ENCODE assay signal across 1 cellular context in the genomic region with DNA sequence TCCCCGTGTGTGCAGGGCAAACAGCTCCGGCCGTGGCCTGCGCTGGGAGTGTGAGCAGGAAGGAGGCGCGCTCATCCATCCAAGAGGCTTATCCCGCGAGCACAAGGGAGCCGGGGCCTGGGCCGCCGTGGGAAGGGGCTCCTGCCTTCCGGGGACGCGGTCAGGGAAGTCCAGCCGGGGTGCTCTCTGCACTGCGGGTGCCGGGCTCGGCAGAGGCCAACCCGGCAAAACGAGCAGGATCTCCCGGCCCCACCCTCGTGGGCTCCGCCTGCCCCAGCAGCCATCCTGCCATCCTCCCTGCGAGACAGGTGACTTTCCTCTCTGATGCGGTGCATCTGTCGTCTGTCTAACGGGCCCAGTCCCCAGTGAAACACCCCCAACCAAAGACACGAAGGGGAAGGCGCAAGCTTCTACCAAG.
TF ChIP-seq lines count a peak whose summit lies in the region.

No MANE protein-coding gene starts in this region.

TF ChIP-seq in WTC11, 78 proteins besides CTCF, POLR2A, EP300 and RAD21 (continued from another document):
- TF ChIP-seq, protein P1, sequence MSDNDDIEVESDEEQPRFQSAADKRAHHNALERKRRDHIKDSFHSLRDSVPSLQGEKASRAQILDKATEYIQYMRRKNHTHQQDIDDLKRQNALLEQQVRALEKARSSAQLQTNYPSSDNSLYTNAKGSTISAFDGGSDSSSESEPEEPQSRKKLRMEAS (CRISPR knock-in tag; IDR thresholded peaks at IDR 0.05): no peak
- TF ChIP-seq ZNF138 (CRISPR knock-in tag; conservative IDR thresholded peaks at IDR 0.05): no peak
- no peak for TF ChIP-seq ETV6 (CRISPR knock-in tag; IDR thresholded peaks at IDR 0.05)
- TF ChIP-seq RELA (CRISPR knock-in tag; IDR thresholded peaks at IDR 0.05; ENCODE audit: borderline replicate concordance): no peak
- TF ChIP-seq TP53 (CRISPR knock-in tag; IDR thresholded peaks at IDR 0.05): no peak
- no peak for TF ChIP-seq KAT7 (CRISPR knock-in tag; IDR thresholded peaks at IDR 0.05; ENCODE audit: borderline replicate concordance)
- TF ChIP-seq, protein P2, sequence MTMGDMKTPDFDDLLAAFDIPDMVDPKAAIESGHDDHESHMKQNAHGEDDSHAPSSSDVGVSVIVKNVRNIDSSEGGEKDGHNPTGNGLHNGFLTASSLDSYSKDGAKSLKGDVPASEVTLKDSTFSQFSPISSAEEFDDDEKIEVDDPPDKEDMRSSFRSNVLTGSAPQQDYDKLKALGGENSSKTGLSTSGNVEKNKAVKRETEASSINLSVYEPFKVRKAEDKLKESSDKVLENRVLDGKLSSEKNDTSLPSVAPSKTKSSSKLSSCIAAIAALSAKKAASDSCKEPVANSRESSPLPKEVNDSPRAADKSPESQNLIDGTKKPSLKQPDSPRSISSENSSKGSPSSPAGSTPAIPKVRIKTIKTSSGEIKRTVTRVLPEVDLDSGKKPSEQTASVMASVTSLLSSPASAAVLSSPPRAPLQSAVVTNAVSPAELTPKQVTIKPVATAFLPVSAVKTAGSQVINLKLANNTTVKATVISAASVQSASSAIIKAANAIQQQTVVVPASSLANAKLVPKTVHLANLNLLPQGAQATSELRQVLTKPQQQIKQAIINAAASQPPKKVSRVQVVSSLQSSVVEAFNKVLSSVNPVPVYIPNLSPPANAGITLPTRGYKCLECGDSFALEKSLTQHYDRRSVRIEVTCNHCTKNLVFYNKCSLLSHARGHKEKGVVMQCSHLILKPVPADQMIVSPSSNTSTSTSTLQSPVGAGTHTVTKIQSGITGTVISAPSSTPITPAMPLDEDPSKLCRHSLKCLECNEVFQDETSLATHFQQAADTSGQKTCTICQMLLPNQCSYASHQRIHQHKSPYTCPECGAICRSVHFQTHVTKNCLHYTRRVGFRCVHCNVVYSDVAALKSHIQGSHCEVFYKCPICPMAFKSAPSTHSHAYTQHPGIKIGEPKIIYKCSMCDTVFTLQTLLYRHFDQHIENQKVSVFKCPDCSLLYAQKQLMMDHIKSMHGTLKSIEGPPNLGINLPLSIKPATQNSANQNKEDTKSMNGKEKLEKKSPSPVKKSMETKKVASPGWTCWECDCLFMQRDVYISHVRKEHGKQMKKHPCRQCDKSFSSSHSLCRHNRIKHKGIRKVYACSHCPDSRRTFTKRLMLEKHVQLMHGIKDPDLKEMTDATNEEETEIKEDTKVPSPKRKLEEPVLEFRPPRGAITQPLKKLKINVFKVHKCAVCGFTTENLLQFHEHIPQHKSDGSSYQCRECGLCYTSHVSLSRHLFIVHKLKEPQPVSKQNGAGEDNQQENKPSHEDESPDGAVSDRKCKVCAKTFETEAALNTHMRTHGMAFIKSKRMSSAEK (CRISPR knock-in tag; IDR thresholded peaks at IDR 0.05; ENCODE audit: borderline replicate concordance): no peak
- TF ChIP-seq SMAD3 (CRISPR knock-in tag; IDR thresholded peaks at IDR 0.05; ENCODE audit: borderline replicate concordance): no peak
- no peak for TF ChIP-seq ZNF121 (CRISPR knock-in tag; IDR thresholded peaks at IDR 0.05)
- TF ChIP-seq, protein P3, sequence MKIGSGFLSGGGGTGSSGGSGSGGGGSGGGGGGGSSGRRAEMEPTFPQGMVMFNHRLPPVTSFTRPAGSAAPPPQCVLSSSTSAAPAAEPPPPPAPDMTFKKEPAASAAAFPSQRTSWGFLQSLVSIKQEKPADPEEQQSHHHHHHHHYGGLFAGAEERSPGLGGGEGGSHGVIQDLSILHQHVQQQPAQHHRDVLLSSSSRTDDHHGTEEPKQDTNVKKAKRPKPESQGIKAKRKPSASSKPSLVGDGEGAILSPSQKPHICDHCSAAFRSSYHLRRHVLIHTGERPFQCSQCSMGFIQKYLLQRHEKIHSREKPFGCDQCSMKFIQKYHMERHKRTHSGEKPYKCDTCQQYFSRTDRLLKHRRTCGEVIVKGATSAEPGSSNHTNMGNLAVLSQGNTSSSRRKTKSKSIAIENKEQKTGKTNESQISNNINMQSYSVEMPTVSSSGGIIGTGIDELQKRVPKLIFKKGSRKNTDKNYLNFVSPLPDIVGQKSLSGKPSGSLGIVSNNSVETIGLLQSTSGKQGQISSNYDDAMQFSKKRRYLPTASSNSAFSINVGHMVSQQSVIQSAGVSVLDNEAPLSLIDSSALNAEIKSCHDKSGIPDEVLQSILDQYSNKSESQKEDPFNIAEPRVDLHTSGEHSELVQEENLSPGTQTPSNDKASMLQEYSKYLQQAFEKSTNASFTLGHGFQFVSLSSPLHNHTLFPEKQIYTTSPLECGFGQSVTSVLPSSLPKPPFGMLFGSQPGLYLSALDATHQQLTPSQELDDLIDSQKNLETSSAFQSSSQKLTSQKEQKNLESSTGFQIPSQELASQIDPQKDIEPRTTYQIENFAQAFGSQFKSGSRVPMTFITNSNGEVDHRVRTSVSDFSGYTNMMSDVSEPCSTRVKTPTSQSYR (CRISPR knock-in tag; IDR thresholded peaks at IDR 0.05): no peak
- TF ChIP-seq, protein P4, sequence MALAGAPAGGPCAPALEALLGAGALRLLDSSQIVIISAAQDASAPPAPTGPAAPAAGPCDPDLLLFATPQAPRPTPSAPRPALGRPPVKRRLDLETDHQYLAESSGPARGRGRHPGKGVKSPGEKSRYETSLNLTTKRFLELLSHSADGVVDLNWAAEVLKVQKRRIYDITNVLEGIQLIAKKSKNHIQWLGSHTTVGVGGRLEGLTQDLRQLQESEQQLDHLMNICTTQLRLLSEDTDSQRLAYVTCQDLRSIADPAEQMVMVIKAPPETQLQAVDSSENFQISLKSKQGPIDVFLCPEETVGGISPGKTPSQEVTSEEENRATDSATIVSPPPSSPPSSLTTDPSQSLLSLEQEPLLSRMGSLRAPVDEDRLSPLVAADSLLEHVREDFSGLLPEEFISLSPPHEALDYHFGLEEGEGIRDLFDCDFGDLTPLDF (CRISPR knock-in tag; IDR thresholded peaks at IDR 0.05): no peak
- TF ChIP-seq, protein P5, sequence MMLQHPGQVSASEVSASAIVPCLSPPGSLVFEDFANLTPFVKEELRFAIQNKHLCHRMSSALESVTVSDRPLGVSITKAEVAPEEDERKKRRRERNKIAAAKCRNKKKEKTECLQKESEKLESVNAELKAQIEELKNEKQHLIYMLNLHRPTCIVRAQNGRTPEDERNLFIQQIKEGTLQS (CRISPR knock-in tag; conservative IDR thresholded peaks at IDR 0.05): no peak
